ENCODE assay signal across 8 cellular contexts in genomic region chr12:389138-390096, GRCh38. TPM values are rescaled to one million over a fixed set of nuclear protein-coding genes. Genes with fewer than 3 reads are reported as not detected.
DNase-seq lines count a peak whose midpoint lies in the region; ATAC-seq and TF ChIP-seq lines count a peak whose summit lies in the region.

Gene KDM5A, minus strand, starts transcription at chr12:389320. Its CDS starts 229 bp downstream, at chr12:389091.

- H3K27me3 Mint-ChIP-seq in activated T-cell treated with anti-CD3 and anti-CD28 coated beads, Interleukin-2, amount 50 U/mL, for 72 hours (ENCODE audit: low read depth): no peaks in the 10 kb centered on the region

- H2AFZ ChIP-seq in DND-41 (ENCODE audit: low read depth, low read length): peak within 1 kb of the TSS; percentile 92
- H2AFZ ChIP-seq in neuronal stem cell (ENCODE audit: low read length): peak within 1 kb of the TSS; percentile 95

- peaks cover 52% of the 10 kb centered on the region for H3K79me2 ChIP-seq in DND-41 (ENCODE audit: insufficient read depth, low read length)

- peak within 1 kb of the TSS; percentile 75 for H3K9ac ChIP-seq in DND-41 (ENCODE audit: low read depth, low read length)
- H3K9ac ChIP-seq in neuronal stem cell (ENCODE audit: low read depth, low read length, poor library complexity): peak within 1 kb of the TSS; percentile 93

- H3K23ac ChIP-seq in neuronal stem cell (ENCODE audit: low read depth, low read length, poor library complexity): peak within 1 kb of the TSS; percentile 68

- no peak within 1 kb of the TSS for H4K8ac ChIP-seq in neuronal stem cell (ENCODE audit: low read depth, low read length)

- peak within 1 kb of the TSS; percentile 91 for H3K4me2 ChIP-seq in DND-41 (ENCODE audit: insufficient read depth, low read length)
- peak within 1 kb of the TSS; percentile 79 for H3K4me2 ChIP-seq in neuronal stem cell (ENCODE audit: insufficient read depth, low read length, poor library complexity, severe bottlenecking)

- peaks cover 11 to 12% of the 10 kb centered on the region in 2 donors for H3K36me3 Mint-ChIP-seq in activated T-cell treated with anti-CD3 and anti-CD28 coated beads, Interleukin-2, amount 50 U/mL, for 72 hours (ENCODE audit: insufficient read depth in 2 of 2)

- no peaks in the 10 kb centered on the region for H3K9me3 Mint-ChIP-seq in activated T-cell treated with anti-CD3 and anti-CD28 coated beads, Interleukin-2, amount 50 U/mL, for 72 hours

- H3K4me1 ChIP-seq in DND-41 (ENCODE audit: insufficient read depth, low read length): peaks cover 42% of the 10 kb centered on the region
- peaks cover 0 to 13% of the 10 kb centered on the region in 2 donors for H3K4me1 ChIP-seq in neuronal stem cell (ENCODE audit: control insufficient read depth in 2 of 2, insufficient read depth in 1 of 2, low read depth in 1 of 2, low read length in 2 of 2)

- H4K91ac ChIP-seq in neuronal stem cell (ENCODE audit: low read depth, low read length, poor library complexity): no peak within 1 kb of the TSS

- ATAC-seq in DND-41 (ENCODE audit: insufficient read depth, low read depth) (peak; percentile 91), GM21825 (IDR thresholded peaks at IDR 0.05; ENCODE audit: unreplicated experiment) (peak; percentile 84)
- ATAC-seq in activated T-cell treated with anti-CD3 and anti-CD28 coated beads, Interleukin-2, amount 50 U/mL, for 72 hours (replicated peaks in 1 of 2): peak; percentile 98

- H2AK5ac ChIP-seq in neuronal stem cell (ENCODE audit: low read depth, low read length): no peak within 1 kb of the TSS

- peaks cover 14% of the 10 kb centered on the region for H3K36me3 ChIP-seq in DND-41 (ENCODE audit: insufficient read depth, low read length)
- H3K36me3 ChIP-seq in neuronal stem cell (replicated peaks in 1 of 2; ENCODE audit: control insufficient read depth in 2 of 2, insufficient read depth in 2 of 2, low read length in 2 of 2): peaks cover 0 to 21% of the 10 kb centered on the region in 2 donors

- DNase-seq in DND-41 (peak; percentile 95), LoVo (ENCODE audit: low spot score) (peak; percentile 96), fibroblast of villous mesenchyme (ENCODE audit: low read depth) (peak; percentile 96), neuronal stem cell (ENCODE audit: low spot score) (peak; percentile 96), superior temporal gyrus (ENCODE audit: extremely low spot score) (peak; percentile 96), NCI-H1092 (lab: John Stamatoyannopoulos, UW) (no peak)
- peak; percentile 89 to 93 for DNase-seq in activated T-cell treated with anti-CD3 and anti-CD28 coated beads, Interleukin-2, amount 50 U/mL, for 72 hours

- H3K4me3 ChIP-seq in DND-41 (ENCODE audit: low read depth in 1 of 2, low read length in 2 of 2): peak within 1 kb of the TSS; percentile 51 to 78
- H3K4me3 ChIP-seq in fibroblast of villous mesenchyme (ENCODE audit: low read depth, low read length): peak within 1 kb of the TSS; percentile 88
- peak within 1 kb of the TSS; percentile 81 to 85 for H3K4me3 ChIP-seq in neuronal stem cell (ENCODE audit: low read length in 2 of 2)

- H3K4ac ChIP-seq in neuronal stem cell (ENCODE audit: low read length): peak within 1 kb of the TSS; percentile 98

- no peaks in the 10 kb centered on the region for H3K79me1 ChIP-seq in neuronal stem cell (ENCODE audit: low read depth, low read length)

- peak within 1 kb of the TSS; percentile 99 for H3K18ac ChIP-seq in neuronal stem cell (ENCODE audit: low read length)

- peak within 1 kb of the TSS; percentile 56 for H2BK5ac ChIP-seq in neuronal stem cell (ENCODE audit: low read length)

- no peaks in the 10 kb centered on the region for H3K9me3 ChIP-seq in DND-41 (ENCODE audit: insufficient read depth, low read length, severe bottlenecking)
- H3K9me3 ChIP-seq in neuronal stem cell (replicated peaks in 1 of 2; ENCODE audit: control insufficient read depth in 2 of 2, insufficient read depth in 1 of 2, low read depth in 1 of 2, low read length in 2 of 2): no peaks in the 10 kb centered on the region

- whole genome bisulfite sequencing in neuronal stem cell (ENCODE audit: extremely low coverage in 2 of 2, insufficient read length in 2 of 2, insufficient replicate concordance in 1 of 2), 2 donors: no CpG with 5 or more reads among the region's 53 CpGs

- peak within 1 kb of the TSS; percentile 90 for H3K27ac Mint-ChIP-seq in activated T-cell treated with anti-CD3 and anti-CD28 coated beads, Interleukin-2, amount 50 U/mL, for 72 hours

- H3K14ac ChIP-seq in neuronal stem cell (ENCODE audit: low read length): no peak within 1 kb of the TSS

- peaks cover 20% of the 10 kb centered on the region; the same call in 1 of the 2 replicates for H4K20me1 ChIP-seq in DND-41 (ENCODE audit: insufficient read depth, low read length)

- no peak within 1 kb of the TSS for H2BK120ac ChIP-seq in neuronal stem cell (ENCODE audit: low read depth, low read length)

- H3K4me3 Mint-ChIP-seq in activated T-cell treated with anti-CD3 and anti-CD28 coated beads, Interleukin-2, amount 50 U/mL, for 72 hours: peak within 1 kb of the TSS; percentile 97 to 98

- peak within 1 kb of the TSS; percentile 96 for H3K27ac ChIP-seq in DND-41 (ENCODE audit: low read length)
- H3K27ac ChIP-seq in neuronal stem cell (replicated peaks; ENCODE audit: low read length): peak within 1 kb of the TSS; percentile 95

- H3K27me3 ChIP-seq in DND-41 (ENCODE audit: insufficient read depth, low read length, poor library complexity): no peaks in the 10 kb centered on the region
- H3K27me3 ChIP-seq in neuronal stem cell (ENCODE audit: control insufficient read depth in 3 of 3, insufficient read depth in 3 of 3, low read depth in 1 of 3, low read length in 3 of 3): no peaks in the 10 kb centered on the region

- TF ChIP-seq CTCF in DND-41 (IDR thresholded peaks at IDR 0.05; ENCODE audit: borderline replicate concordance, extremely low read depth, low read length, poor library complexity, severe bottlenecking) (no peak), fibroblast of villous mesenchyme (IDR thresholded peaks at IDR 0.05; ENCODE audit: insufficient read depth, low read depth, low read length) (no peak)

- H3K4me1 Mint-ChIP-seq in activated T-cell treated with anti-CD3 and anti-CD28 coated beads, Interleukin-2, amount 50 U/mL, for 72 hours (ENCODE audit: low read depth): peaks cover 36% of the 10 kb centered on the region

- H2BK12ac ChIP-seq in neuronal stem cell (ENCODE audit: low read length): no peak within 1 kb of the TSS

- peak within 1 kb of the TSS; percentile 30 for H2BK15ac ChIP-seq in neuronal stem cell (ENCODE audit: low read length)

RNA-seq across cellular contexts. Expression of gene KDM5A, which starts in this region (rescaled TPM):
- 100 to 1,000 TPM in 1 of 2 donors, 10 to 100 TPM in 1; 75.0 to 103 TPM for total RNA-seq in activated T-cell treated with anti-CD3 and anti-CD28 coated beads, Interleukin-2, amount 50 U/mL, for 72 hours
- 60.2 and 77.3 TPM in 2 replicates for total RNA-seq in fibroblast of villous mesenchyme
- 16.6 TPM for polyA plus RNA-seq in neuronal stem cell (2013, experiment 1 of 2)
- 16.4 TPM for polyA plus RNA-seq in neuronal stem cell (2013, experiment 2 of 2)
